8 cellular contexts compared by ENCODE assay signal in genomic region chr6:142146828-142147662, GRCh38. TPM values are rescaled to one million over a fixed set of nuclear protein-coding genes. Genes with fewer than 3 reads are reported as not detected.
DNase-seq lines count a peak whose midpoint lies in the region; ATAC-seq and TF ChIP-seq lines count a peak whose summit lies in the region.

NMBR (minus strand) TSS chr6:142147122; CDS start chr6:142088658, 58,464 bp downstream.
VTA1 (plus strand) TSS chr6:142147263; CDS start chr6:142147288, 25 bp downstream.

- POLR2A ChIA-PET in CD4-positive, alpha-beta T cell (lab: Charles Lee), result interaction anchor here (0.6 to 2.6 kb wide), 8 partner anchors 9 to 1303 kb away, joined by 3 to 12 read pairs (median 4); partner anchors contain the start of genes ADAT2 and PEX3

- H3K4me3 Mint-ChIP-seq in CD4-positive, alpha-beta T cell, result peak within 1 kb of the TSS; percentile 97

- H3K27me3 ChIP-seq in CD4-positive, alpha-beta T cell (ENCODE audit: control insufficient read depth, insufficient read depth, low read length), result no peaks in the 10 kb centered on the region
- no peaks in the 10 kb centered on the region for H3K27me3 ChIP-seq in dorsolateral prefrontal cortex

- H3K36me3 Mint-ChIP-seq in CD4-positive, alpha-beta T cell (ENCODE audit: low read depth), result peaks cover 38% of the 10 kb centered on the region

- H3K27me3 Mint-ChIP-seq in CD4-positive, alpha-beta T cell, result no peaks in the 10 kb centered on the region

- peak within 1 kb of the TSS; percentile 68 for H3K27ac ChIP-seq in CD4-positive, alpha-beta T cell (ENCODE audit: low read depth, low read length)
- peak within 1 kb of the TSS in 56 of 59 donors; percentile 7 to 89 (median 72) for H3K27ac ChIP-seq in dorsolateral prefrontal cortex

- H3K4me3 ChIP-seq in dorsolateral prefrontal cortex (peak within 1 kb of the TSS; percentile 63 to 99 (median 91)), lower leg skin (ENCODE audit: low read depth, poor library complexity, severe bottlenecking) (peak within 1 kb of the TSS; percentile 85)

- peak; percentile 94 for TF ChIP-seq CTCF in CD4-positive, alpha-beta T cell (IDR thresholded peaks at IDR 0.05)
- TF ChIP-seq CTCF in dorsolateral prefrontal cortex (IDR thresholded peaks at IDR 0.05 in 54 of 56, conservative IDR thresholded peaks at IDR 0.05 in 2 of 56; ENCODE audit: low read depth in 1 of 56, partially characterized antibody in 56 of 56), result peak; percentile 93 to 100 (median 98)
- TF ChIP-seq CTCF in lower leg skin (IDR thresholded peaks at IDR 0.05), result peak in 1 of 3 donors; percentile 65

- peak; percentile 89 to 98 (median 92) for DNase-seq in CD4-positive, alpha-beta T cell
- DNase-seq in NCI-H748 treated with DMSO at 0.1 percent for 48 hours (lab: John Stamatoyannopoulos, UW) (peak; percentile 92), dorsolateral prefrontal cortex (peak; percentile 95 to 98 (median 98)), lower leg skin (ENCODE audit: low spot score in 2 of 2) (peak; percentile 97 to 99)
- DNase-seq in activated CD4-positive, alpha-beta T cell treated with anti-CD3 and anti-CD28 coated beads, Interleukin-2, amount 50 U/mL, for 48 hours, result peak; percentile 91 to 95
- DNase-seq in stimulated activated CD4-positive, alpha-beta T cell treated with anti-CD3 and anti-CD28 coated beads, Interleukin-4, amount 100 ng/mL, for 48 hours (ENCODE audit: low read depth in 2 of 2), result peak; percentile 87 to 95

- H3K4me1 Mint-ChIP-seq in CD4-positive, alpha-beta T cell (ENCODE audit: low read depth), result peaks cover 72% of the 10 kb centered on the region

- H3K27ac Mint-ChIP-seq in CD4-positive, alpha-beta T cell, result peak within 1 kb of the TSS; percentile 89

- CTCF ChIA-PET in CD4-positive, alpha-beta T cell (lab: Charles Lee), result interaction anchor here (0.7 to 3.9 kb wide), 12 partner anchors 8 to 1304 kb away, joined by 3 to 38 read pairs (median 4); partner anchors contain the start of genes ADAT2 and PEX3

- intact Hi-C loops in CD4-positive, alpha-beta T cell (cut with DNase I, micrococcal nuclease), result loop anchor here (1.0 to 10.0 kb wide), 10 partner anchors 60 to 1948 kb away; partner anchors contain the start of genes ADAT2 (in 2 of the 2), PEX3 (in 2 of the 2), AIG1 (in 1 of the 2) and LTV1 (in 1 of the 2)
- intact Hi-C loops in dorsolateral prefrontal cortex (cut with DNase I), result loop anchor here (5.0 kb wide), 2 partner anchors 60 to 240 kb away; no protein-coding TSS in a partner anchor
- intact Hi-C loops in lower leg skin (cut with DNase I; ENCODE audit: low total_unique reads), result loop anchor here (10.0 kb wide), 1 partner anchor 238 kb away; no protein-coding TSS in a partner anchor

- WGBS in lower leg skin, 2 donors, result 0 to 1% methylated on average over 38 of the region's 38 CpGs

- peak; percentile 94 for ATAC-seq in CD4-positive, alpha-beta T cell (ENCODE audit: poor library complexity)
- ATAC-seq in GM19395 (IDR thresholded peaks at IDR 0.05; ENCODE audit: unreplicated experiment), result peak; percentile 100
- peak; percentile 98 for ATAC-seq in HG03565 (IDR thresholded peaks at IDR 0.05; ENCODE audit: unreplicated experiment)

- H3K9me3 Mint-ChIP-seq in CD4-positive, alpha-beta T cell, result no peaks in the 10 kb centered on the region

- no peak for TF ChIP-seq POLR2A in lower leg skin (IDR thresholded peaks at IDR 0.05)

- H3K9me3 ChIP-seq in CD4-positive, alpha-beta T cell (ENCODE audit: control insufficient read depth, low read length), result no peaks in the 10 kb centered on the region

RNA-seq across cellular contexts. Expression of gene NMBR, which starts in this region (rescaled TPM):
- not detected for total RNA-seq in CD4-positive, alpha-beta T cell
- total RNA-seq in dorsolateral prefrontal cortex, result 1 to 10 TPM in 18 of 120 experiments, under 1 TPM in 67, not detected in 35; 0.34 to 2.5 (median 0.73) TPM
- not detected for total RNA-seq in lower leg skin

RNA-seq across cellular contexts. Expression of gene VTA1, which starts in this region (rescaled TPM):
- total RNA-seq in CD4-positive, alpha-beta T cell, result 10 to 100 TPM; 13.5 to 18.0 TPM
- 10 to 100 TPM; 22.1 to 59.4 (median 43.8) TPM for total RNA-seq in dorsolateral prefrontal cortex
- total RNA-seq in lower leg skin, result 10 to 100 TPM; 40.9 to 54.5 (median 49.5) TPM

Comparison
In these comparisons a context has a peak if more than half of its experiments do, and no peak if none do; other contexts are left out.
1. Peak in every context shown above with its lines: DNase-seq, ATAC-seq, H3K4me3 ChIP-seq and H3K27ac ChIP-seq.